ENCODE assay signal across 30 cellular contexts in the genomic region with DNA sequence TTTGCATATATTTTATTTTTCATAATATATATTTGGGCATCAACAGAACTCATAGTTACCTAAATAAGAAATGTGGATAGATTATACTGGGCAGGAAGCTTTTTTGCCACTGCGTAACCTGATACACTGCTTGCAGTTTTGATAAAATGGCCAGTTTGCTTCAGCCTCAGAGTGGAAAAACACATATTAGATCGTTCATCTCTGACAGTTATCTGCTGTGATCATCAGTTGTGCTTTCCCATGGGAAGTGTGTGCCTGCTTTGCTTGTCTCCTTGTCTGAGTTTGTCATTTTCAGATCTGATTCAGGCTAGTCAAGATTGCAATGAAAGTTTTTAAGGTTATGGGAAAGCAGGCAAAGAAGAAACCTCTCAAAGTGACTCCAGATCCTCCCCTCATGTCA. TPM values are rescaled to one million over a fixed set of nuclear protein-coding genes. Genes with fewer than 3 reads are reported as not detected.
"Had no signal": no experiment of that assay in that cellular context is flagged by ENCODE, and none has a peak within 500 bp of the region (broad histone marks: within the 10 kb centered on the region; RNA-seq: fewer than 3 reads in every experiment).

No MANE protein-coding gene starts in this region.

- H3K4me1 Mint-ChIP-seq: activated CD4-positive, alpha-beta memory T cell treated with anti-CD3 and anti-CD28 coated beads, Interleukin-2, amount 10 ng/mL, durations not matched to agents 7 days and 5 days; activated CD4-positive, alpha-beta T cell treated with anti-CD3 and anti-CD28 coated beads, Interleukin-2, amount 10 ng/mL, durations not matched to agents 7 days and 5 days; activated T-helper 17 cell treated with anti-CD3 and anti-CD28 coated beads, Interleukin-2, amount 50 U/mL, for 72 hours; naive thymus-derived CD8-positive, alpha-beta T cell; WTC11 had no signal

- H3K4me1 ChIP-seq: gastroesophageal sphincter, right lobe of liver, uterus had no signal

- H3K4me3 Mint-ChIP-seq: activated CD4-positive, alpha-beta memory T cell treated with anti-CD3 and anti-CD28 coated beads, Interleukin-2, amount 10 ng/mL, durations not matched to agents 7 days and 5 days; activated CD4-positive, alpha-beta T cell treated with anti-CD3 and anti-CD28 coated beads, Interleukin-2, amount 10 ng/mL, durations not matched to agents 7 days and 5 days; activated T-cell treated with anti-CD3 and anti-CD28 coated beads, Interleukin-2, amount 50 U/mL, for 24 hours; activated T-helper 17 cell treated with anti-CD3 and anti-CD28 coated beads, Interleukin-2, amount 50 U/mL, for 72 hours; brain; effector memory CD8-positive, alpha-beta T cell; mesothelial cell of epicardium; naive thymus-derived CD8-positive, alpha-beta T cell; type B pancreatic cell; WTC11 had no signal

- H3K9me3 ChIP-seq: gastroesophageal sphincter, right lobe of liver, thoracic aorta, uterus had no signal

- H3K36me3 Mint-ChIP-seq: activated naive CD4-positive, alpha-beta T cell treated with anti-CD3 and anti-CD28 coated beads, Interleukin-2, amount 50 U/mL, for 72 hours; brain; mesothelial cell of epicardium; type B pancreatic cell; WTC11 had no signal

- H3K4me3 ChIP-seq: cardiac muscle cell, gastroesophageal sphincter, hepatocyte, right lobe of liver, thoracic aorta, uterus had no signal

- DNase-seq: activated CD4-positive, alpha-beta memory T cell treated with anti-CD3 and anti-CD28 coated beads, Interleukin-2, amount 10 ng/mL, durations not matched to agents 7 days and 5 days; activated CD4-positive, alpha-beta T cell treated with anti-CD3 and anti-CD28 coated beads for 1 hour; activated CD4-positive, alpha-beta T cell treated with anti-CD3 and anti-CD28 coated beads, Interleukin-2, amount 10 ng/mL, durations not matched to agents 7 days and 5 days; activated CD8-positive, alpha-beta memory T cell treated with anti-CD3 and anti-CD28 coated beads, Interleukin-2, amount 50 U/mL, for 48 hours; activated gamma-delta T cell treated with Interleukin-2 at 50 U/mL for 16 hours; activated T-cell treated with anti-CD3 and anti-CD28 coated beads, Interleukin-2, amount 50 U/mL, for 24 hours; anterior cingulate cortex; cerebellar nuclear complex; cortex of kidney; effector memory CD8-positive, alpha-beta T cell; erythroblast; islet precursor cell; left ventricle myocardium superior; mammary epithelial cell; naive thymus-derived CD8-positive, alpha-beta T cell; right lobe of liver; stimulated activated CD4-positive, alpha-beta T cell treated with anti-CD3 and anti-CD28 coated beads, Interleukin-2, amount 100 ng/mL, for 48 hours; stimulated activated naive CD8-positive, alpha-beta T cell treated with anti-CD3 and anti-CD28 coated beads, Interleukin-15, Interleukin-2, amounts not matched to agents 100 U/mL and 50 U/mL, for 24 hours; T-helper 2 cell; uterus had no signal

- H3K27me3 ChIP-seq: gastroesophageal sphincter, hepatocyte, right lobe of liver, uterus had no signal

- H3K36me3 ChIP-seq: cardiac muscle cell, gastroesophageal sphincter, right lobe of liver, thoracic aorta, uterus had no signal

- H3K9me3 Mint-ChIP-seq: activated CD4-positive, alpha-beta memory T cell treated with anti-CD3 and anti-CD28 coated beads, Interleukin-2, amount 10 ng/mL, durations not matched to agents 7 days and 5 days; activated CD4-positive, alpha-beta T cell treated with anti-CD3 and anti-CD28 coated beads, Interleukin-2, amount 10 ng/mL, durations not matched to agents 7 days and 5 days; activated T-cell treated with anti-CD3 and anti-CD28 coated beads, Interleukin-2, amount 50 U/mL, for 24 hours; mesothelial cell of epicardium; type B pancreatic cell; WTC11 had no signal

- H3K27me3 Mint-ChIP-seq: activated CD4-positive, alpha-beta memory T cell treated with anti-CD3 and anti-CD28 coated beads, Interleukin-2, amount 10 ng/mL, durations not matched to agents 7 days and 5 days; activated CD4-positive, alpha-beta T cell treated with anti-CD3 and anti-CD28 coated beads, Interleukin-2, amount 10 ng/mL, durations not matched to agents 7 days and 5 days; activated T-cell treated with anti-CD3 and anti-CD28 coated beads, Interleukin-2, amount 50 U/mL, for 24 hours; activated T-helper 17 cell treated with anti-CD3 and anti-CD28 coated beads, Interleukin-2, amount 50 U/mL, for 72 hours; brain; effector memory CD8-positive, alpha-beta T cell had no signal

- H3K27ac Mint-ChIP-seq: activated CD4-positive, alpha-beta memory T cell treated with anti-CD3 and anti-CD28 coated beads, Interleukin-2, amount 10 ng/mL, durations not matched to agents 7 days and 5 days; activated CD4-positive, alpha-beta T cell treated with anti-CD3 and anti-CD28 coated beads, Interleukin-2, amount 10 ng/mL, durations not matched to agents 7 days and 5 days; activated naive CD4-positive, alpha-beta T cell treated with anti-CD3 and anti-CD28 coated beads, Interleukin-2, amount 50 U/mL, for 72 hours; activated T-cell treated with anti-CD3 and anti-CD28 coated beads, Interleukin-2, amount 50 U/mL, for 24 hours; activated T-helper 17 cell treated with anti-CD3 and anti-CD28 coated beads, Interleukin-2, amount 50 U/mL, for 72 hours; brain; effector memory CD8-positive, alpha-beta T cell; mesothelial cell of epicardium; type B pancreatic cell; WTC11 had no signal

RNA-seq across cellular contexts. Expression of a gene that starts 54.0 kb away (rescaled TPM):
- polyA plus RNA-seq: naive thymus-derived CD8-positive, alpha-beta T cell had no signal
